ENCODE assay signal across 23 cellular contexts in genomic region chr11:30510750-30511149, GRCh38.
"Had no signal": no experiment of that assay in that cellular context is flagged by ENCODE, and none has a peak within 500 bp of the region (broad histone marks: within the 10 kb centered on the region; RNA-seq: fewer than 3 reads in every experiment).

No MANE protein-coding gene starts in this region.

- H2AFZ ChIP-seq: neural progenitor cell had no signal

- H3K36me3 ChIP-seq: heart right ventricle, neural progenitor cell, ovary, right atrium auricular region, sigmoid colon, suprapubic skin, thyroid gland had no signal

- H3K9me3 ChIP-seq: heart right ventricle, mucosa of descending colon, ovary, right atrium auricular region, sigmoid colon, suprapubic skin, thyroid gland had no signal

- FAIRE-seq: endometrium, frontal cortex, islet of Langerhans, urothelium cell line had no signal

- H3K4me1 ChIP-seq: right atrium auricular region, sigmoid colon, suprapubic skin had no signal

- H3K4me3 ChIP-seq: heart right ventricle, mucosa of descending colon, neural progenitor cell, ovary, right atrium auricular region, sigmoid colon, skin epidermis, suprapubic skin, thyroid gland had no signal

- DNase-seq: effector memory CD4-positive, alpha-beta T cell; heart right ventricle; hypothalamus; mammary epithelial cell; mucosa of descending colon; nucleus accumbens; ovary; sigmoid colon; stimulated activated CD4-positive, alpha-beta T cell treated with anti-CD3 and anti-CD28 coated beads, Interleukin-2, amount 100 ng/mL, for 24 hours; stimulated activated CD4-positive, alpha-beta T cell treated with anti-CD3 and anti-CD28 coated beads, Interleukin-4, amount 100 ng/mL, for 4 hours; stimulated activated naive CD4-positive, alpha-beta T cell; thyroid gland had no signal

- H3K27ac ChIP-seq: heart right ventricle, neural progenitor cell, ovary, right atrium auricular region, sigmoid colon, skin epidermis, suprapubic skin, thyroid gland had no signal

- ATAC-seq: esophagus mucosa; heart right ventricle; left lobe of liver; mucosa of descending colon; natural killer cell treated with Interleukin-12 subunit alpha and Interleukin-12 subunit beta and Interleukin-15 and Interleukin-18, amount 100 ng/mL, for 72 hours had no signal

- H3K4me2 ChIP-seq: neural progenitor cell had no signal

- H3K27me3 ChIP-seq: heart right ventricle, neural progenitor cell, ovary, right atrium auricular region, sigmoid colon, suprapubic skin, thyroid gland had no signal

- H3K9ac ChIP-seq: neural progenitor cell had no signal
